Comparison of ENCODE assay signal across 13 cellular contexts in genomic region chr10:123134058-123134914, GRCh38. TPM values are rescaled to one million over a fixed set of nuclear protein-coding genes. Genes with fewer than 3 reads are reported as not detected.
DNase-seq lines count a peak whose midpoint lies in the region; ATAC-seq and TF ChIP-seq lines count a peak whose summit lies in the region.
"Had no signal": no experiment of that assay in that cellular context is flagged by ENCODE, and none has a peak within 500 bp of the region (broad histone marks: within the 10 kb centered on the region; RNA-seq: fewer than 3 reads in every experiment).

No MANE protein-coding gene starts in this region.

- no peak overlapping the region for H4K5ac ChIP-seq in mesendoderm (ENCODE audit: low read length)

- H2BK15ac ChIP-seq in mesendoderm (replicated peaks; ENCODE audit: low read depth), result no peak overlapping the region

- H3K9ac ChIP-seq in mesendoderm (ENCODE audit: low read length), result no peak overlapping the region

- H3K9me3 Mint-ChIP-seq in activated T-helper 17 cell treated with anti-CD3 and anti-CD28 coated beads, Interleukin-2, amount 50 U/mL, for 72 hours, result no peaks in the 10 kb centered on the region
- no peaks in the 10 kb centered on the region for H3K9me3 Mint-ChIP-seq in type B pancreatic cell

- H3K56ac ChIP-seq in mesendoderm (ENCODE audit: low read length), result no peak overlapping the region

- H3K4me1 ChIP-seq in mesendoderm (ENCODE audit: control insufficient read depth, low read depth, low read length) (peaks cover 7% of the 10 kb centered on the region), uterus (peaks cover 0 to 29% of the 10 kb centered on the region in 2 donors)

- H3K9me3 ChIP-seq in uterus, result no peaks in the 10 kb centered on the region

- TF ChIP-seq CTCF in type B pancreatic cell (conservative IDR thresholded peaks at IDR 0.05) (no peak), uterus (IDR thresholded peaks at IDR 0.05) (no peak)

- H3K4me3 ChIP-seq in mesendoderm (ENCODE audit: low read length), result no peak overlapping the region
- H3K4me3 ChIP-seq in uterus, result no peak overlapping the region

- H3K79me1 ChIP-seq in mesendoderm (ENCODE audit: low read length), result no peaks in the 10 kb centered on the region

- peaks cover 10% of the 10 kb centered on the region for H3K4me1 Mint-ChIP-seq in activated T-helper 17 cell treated with anti-CD3 and anti-CD28 coated beads, Interleukin-2, amount 50 U/mL, for 72 hours
- peaks cover 9% of the 10 kb centered on the region for H3K4me1 Mint-ChIP-seq in type B pancreatic cell (ENCODE audit: unreplicated experiment)

- no peak overlapping the region for H3K23ac ChIP-seq in mesendoderm (ENCODE audit: low read length)

- intact Hi-C loops in uterus (cut with DNase I; ENCODE audit: low total_unique reads), result loop anchor here (10.0 kb wide), 1 partner anchor 421 kb away; no protein-coding TSS in a partner anchor

- no peak for TF ChIP-seq POLR2A in uterus (IDR thresholded peaks at IDR 0.05)

- WGBS in mesendoderm (ENCODE audit: extremely low coverage, insufficient coverage, low lambda C conversion rate), result no CpG with 5 or more reads among the region's 56 CpGs

- no peak overlapping the region for H3K4ac ChIP-seq in mesendoderm (ENCODE audit: low read depth, low read length)

- no peak for ATAC-seq in activated T-helper 17 cell treated with anti-CD3 and anti-CD28 coated beads, Interleukin-2, amount 50 U/mL, for 72 hours (replicated peaks)

- H2AK5ac ChIP-seq in mesendoderm (ENCODE audit: low read length), result no peak overlapping the region

- H3K27ac ChIP-seq in mesendoderm (ENCODE audit: low read depth, low read length) (no peak overlapping the region), uterus (no peak overlapping the region)

- DNase-seq in stimulated activated CD4-positive, alpha-beta T cell treated with anti-CD3 and anti-CD28 coated beads, Interleukin-15, amount 100 ng/mL, for 24 hours, result peak; percentile 21
- DNase-seq in stimulated activated CD4-positive, alpha-beta T cell treated with anti-CD3 and anti-CD28 coated beads, Interleukin-4, amount 100 ng/mL, for 1 hour, result no peak
- DNase-seq in mesendoderm, result peak; percentile 36
- DNase-seq in type B pancreatic cell (ENCODE audit: extremely low spot score, unreplicated experiment), result no peak
- no peak for DNase-seq in uterus
- no peak for DNase-seq in DMS153 treated with DMSO at 0.1 percent for 48 hours (lab: John Stamatoyannopoulos, UW; ENCODE audit: unreplicated experiment)
- DNase-seq in NCI-H1930 (lab: John Stamatoyannopoulos, UW), result no peak
- DNase-seq: activated effector memory CD4-positive, alpha-beta T cell treated with anti-CD3 and anti-CD28 coated beads, Interleukin-2, amount 50 U/mL, for 16 hours; DMS79 treated with DMSO at 0.1 percent for 48 hours; islet precursor cell; NCI-H446 had no signal

- peak overlapping the region; percentile 8 for H3K4me2 ChIP-seq in mesendoderm (ENCODE audit: low read length)

- no peak overlapping the region for H2BK120ac ChIP-seq in mesendoderm (ENCODE audit: low read depth, low read length)

- peaks cover 15% of the 10 kb centered on the region for H3K36me3 Mint-ChIP-seq in activated T-helper 17 cell treated with anti-CD3 and anti-CD28 coated beads, Interleukin-2, amount 50 U/mL, for 72 hours (ENCODE audit: low read depth)
- H3K36me3 Mint-ChIP-seq in type B pancreatic cell, result no peaks in the 10 kb centered on the region

- peaks cover 38% of the 10 kb centered on the region for H3K27me3 ChIP-seq in mesendoderm (ENCODE audit: insufficient read depth, low read length, poor library complexity)
- H3K27me3 ChIP-seq in uterus, result peaks cover 13 to 75% of the 10 kb centered on the region in 2 donors

- no peak overlapping the region for H3K27ac Mint-ChIP-seq in activated T-helper 17 cell treated with anti-CD3 and anti-CD28 coated beads, Interleukin-2, amount 50 U/mL, for 72 hours
- H3K27ac Mint-ChIP-seq in type B pancreatic cell, result no peak overlapping the region

- peaks cover 58% of the 10 kb centered on the region for H3K27me3 Mint-ChIP-seq in activated T-helper 17 cell treated with anti-CD3 and anti-CD28 coated beads, Interleukin-2, amount 50 U/mL, for 72 hours
- H3K27me3 Mint-ChIP-seq in type B pancreatic cell, result peaks cover 86% of the 10 kb centered on the region

- no peak overlapping the region for H3K18ac ChIP-seq in mesendoderm (ENCODE audit: low read length)

- H3K79me2 ChIP-seq in mesendoderm (ENCODE audit: control insufficient read depth, insufficient read depth, low read length), result no peaks in the 10 kb centered on the region

- no peak overlapping the region for H2BK5ac ChIP-seq in mesendoderm (ENCODE audit: low read length)

- H3K36me3 ChIP-seq in mesendoderm (ENCODE audit: control insufficient read depth, insufficient read depth, low read length) (no peaks in the 10 kb centered on the region), uterus (no peaks in the 10 kb centered on the region)

- no peak overlapping the region for H4K8ac ChIP-seq in mesendoderm (ENCODE audit: low read depth, low read length)

- peak overlapping the region; percentile 67 for H3K4me3 Mint-ChIP-seq in activated T-helper 17 cell treated with anti-CD3 and anti-CD28 coated beads, Interleukin-2, amount 50 U/mL, for 72 hours
- peak overlapping the region; percentile 49 for H3K4me3 Mint-ChIP-seq in type B pancreatic cell

RNA-seq across cellular contexts. Expression of gene HMX3, which starts 1.5 kb away (rescaled TPM):
- total RNA-seq in activated T-helper 17 cell treated with anti-CD3 and anti-CD28 coated beads, Interleukin-2, amount 50 U/mL, for 72 hours, result under 1 TPM in 1 of 2 donors, not detected in 1; 0.21 TPM
- 0.22 TPM for polyA plus RNA-seq in mesendoderm (2013, experiment 1 of 2)
- polyA plus RNA-seq in mesendoderm (2013, experiment 2 of 2), result 0.15 TPM
- total RNA-seq in type B pancreatic cell (ENCODE audit: low replicate concordance) (0.77 TPM in 1 of 2 replicates, not detected in the other), uterus (not detected)
- total RNA-seq: T-helper 1 cell treated with Interleukin-12 subunit alpha and Interleukin-12 subunit beta and Interleukin-4 antibody, amounts not matched to agents 30 ng/mL and 1 ng/mL, for 36 hours had no signal

RNA-seq across cellular contexts. Expression of gene HMX2, which starts 13.7 kb away (rescaled TPM):
- under 1 TPM in 1 of 2 donors, not detected in 1; 0.19 TPM for total RNA-seq in activated T-helper 17 cell treated with anti-CD3 and anti-CD28 coated beads, Interleukin-2, amount 50 U/mL, for 72 hours
- polyA plus RNA-seq in mesendoderm (2013, experiment 1 of 2), result 0.24 TPM
- 0.24 TPM for polyA plus RNA-seq in mesendoderm (2013, experiment 2 of 2)
- total RNA-seq in type B pancreatic cell (ENCODE audit: low replicate concordance) (0.19 TPM in 1 of 2 replicates, not detected in the other), uterus (not detected)
- total RNA-seq: T-helper 1 cell treated with Interleukin-12 subunit alpha and Interleukin-12 subunit beta and Interleukin-4 antibody, amounts not matched to agents 30 ng/mL and 1 ng/mL, for 36 hours had no signal

RNA-seq across cellular contexts. Expression of gene BUB3, which starts 19.9 kb away (rescaled TPM):
- total RNA-seq in activated T-helper 17 cell treated with anti-CD3 and anti-CD28 coated beads, Interleukin-2, amount 50 U/mL, for 72 hours, result 100 to 1,000 TPM; 311 to 324 TPM
- 114 TPM for polyA plus RNA-seq in mesendoderm (2013, experiment 1 of 2)
- polyA plus RNA-seq in mesendoderm (2013, experiment 2 of 2), result 115 TPM
- total RNA-seq in type B pancreatic cell (ENCODE audit: low replicate concordance) (74.2 and 124 TPM in 2 replicates), uterus (100 to 1,000 TPM in 2 of 4 donors, 10 to 100 TPM in 2; 57.2 to 156 (median 99.4) TPM)

Comparison
In these comparisons a context has a peak if more than half of its experiments do, and no peak if none do; other contexts are left out.
1. DNase-seq: peak in stimulated activated CD4-positive, alpha-beta T cell treated with anti-CD3 and anti-CD28 coated beads, Interleukin-15, amount 100 ng/mL, for 24 hours (single experiment) and mesendoderm (single experiment); none in stimulated activated CD4-positive, alpha-beta T cell treated with anti-CD3 and anti-CD28 coated beads, Interleukin-4, amount 100 ng/mL, for 1 hour (single experiment), type B pancreatic cell (single experiment), uterus (0 of 2), DMS153 treated with DMSO at 0.1 percent for 48 hours (single experiment) and NCI-H1930 (0 of 2).